Comparison of ENCODE assay signal across 1 cellular context in genomic region chr5:41268894-41269293, GRCh38.
TF ChIP-seq lines count a peak whose summit lies in the region.

No MANE protein-coding gene starts in this region.

TF ChIP-seq in HEK293, 187 proteins besides CTCF, POLR2A, EP300 and RAD21 (continued from another document):
- TF ChIP-seq ZBTB11 (tag by site-specific recombination; conservative IDR thresholded peaks at IDR 0.05; ENCODE audit: low read depth), result no peak
- TF ChIP-seq ZNF311 (tag by site-specific recombination; IDR thresholded peaks at IDR 0.05; ENCODE audit: borderline replicate concordance), result no peak
- TF ChIP-seq ZNF529 (tag by site-specific recombination; IDR thresholded peaks at IDR 0.05; ENCODE audit: insufficient replicate concordance), result no peak
- TF ChIP-seq ZSCAN18 (tag by site-specific recombination; IDR thresholded peaks at IDR 0.05), result no peak
- no peak for TF ChIP-seq ZNF600 (tag by site-specific recombination; IDR thresholded peaks at IDR 0.05)
- TF ChIP-seq ZNF211 (tag by site-specific recombination; IDR thresholded peaks at IDR 0.05; ENCODE audit: low read depth), result no peak
TF ChIP-seq in HEK293: peak in this region for 1.
